In genomic region chr13:23966691-23967615, GRCh38 we compare ENCODE assay signal across 8 cellular contexts.
A peak's percentile ranks its signal among the peaks of the same experiment; 100 is the strongest.
DNase-seq lines count a peak whose midpoint lies in the region; ATAC-seq, FAIRE-seq and TF ChIP-seq lines count a peak whose summit lies in the region.

No MANE protein-coding gene starts in this region.

- POLR2A ChIA-PET in activated B cell treated with CpG ODN at 0.5 μM for 24 hours (lab: Charles Lee): no interaction called here

- no peak overlapping the region for H3K27ac ChIP-seq in GM23248
- H3K27ac ChIP-seq in mucosa of rectum (ENCODE audit: low read depth in 2 of 2, low read length in 2 of 2): peak overlapping the region; percentile 62 to 64
- no peak overlapping the region for H3K27ac ChIP-seq in sigmoid colon

- no peak for TF ChIP-seq EP300 in sigmoid colon (IDR thresholded peaks at IDR 0.05)

- peaks cover 4% of the 10 kb centered on the region for H3K4me1 Mint-ChIP-seq in activated B cell treated with CpG ODN at 0.5 μM for 24 hours

- no peaks in the 10 kb centered on the region for H3K36me3 Mint-ChIP-seq in activated B cell treated with CpG ODN at 0.5 μM for 24 hours (ENCODE audit: low read depth)

- H4K20me1 ChIP-seq in GM23248 (ENCODE audit: insufficient read depth): no peaks in the 10 kb centered on the region

- TF ChIP-seq POLR2A in GM12891 (IDR thresholded peaks at IDR 0.05; ENCODE audit: low read depth, low read length) (no peak), sigmoid colon (IDR thresholded peaks at IDR 0.05) (no peak), GM18505 (IDR thresholded peaks at IDR 0.05; ENCODE audit: borderline replicate concordance, extremely low read depth, insufficient read depth, insufficient read length) (no peak)

- no peaks in the 10 kb centered on the region for H3K9me3 ChIP-seq in GM23248 (ENCODE audit: low read depth)
- H3K9me3 ChIP-seq in mucosa of rectum (ENCODE audit: control insufficient read depth in 2 of 2, low read length in 2 of 2): no peaks in the 10 kb centered on the region
- no peaks in the 10 kb centered on the region for H3K9me3 ChIP-seq in sigmoid colon

- peak; percentile 5 for FAIRE-seq in GM12891 (lab: Jason Lieb, UNC)

- H3K4me3 ChIP-seq in GM23248 (no peak overlapping the region), mucosa of rectum (ENCODE audit: low read length in 2 of 2) (peak overlapping the region; percentile 47 to 62), sigmoid colon (peak overlapping the region in 1 of 4 donors; percentile 19)

- H2AFZ ChIP-seq in GM23248: peak overlapping the region; percentile 47

- H3K4me3 Mint-ChIP-seq in activated B cell treated with CpG ODN at 0.5 μM for 24 hours: peak overlapping the region; percentile 25

- H3K36me3 ChIP-seq in GM23248 (ENCODE audit: low read depth) (no peaks in the 10 kb centered on the region), mucosa of rectum (ENCODE audit: control insufficient read depth in 2 of 2, insufficient read depth in 2 of 2, low read length in 2 of 2) (no peaks in the 10 kb centered on the region), sigmoid colon (no peaks in the 10 kb centered on the region)

- H3K9me2 ChIP-seq in GM23248 (ENCODE audit: insufficient read depth): no peaks in the 10 kb centered on the region

- H3K9me3 Mint-ChIP-seq in activated B cell treated with CpG ODN at 0.5 μM for 24 hours: no peaks in the 10 kb centered on the region

- H3K4me2 ChIP-seq in GM23248 (ENCODE audit: unreplicated experiment): no peak overlapping the region

- no peaks in the 10 kb centered on the region for H3K27me3 Mint-ChIP-seq in activated B cell treated with CpG ODN at 0.5 μM for 24 hours

- DNase-seq in GM12891 (ENCODE audit: insufficient read length, low spot score): no peak
- no peak for DNase-seq in GM23248
- DNase-seq in activated B cell treated with CpG ODN at 0.5 μM for 24 hours: no peak
- DNase-seq in NCI-H2081 treated with DMSO at 0.1 percent for 48 hours (lab: John Stamatoyannopoulos, UW): no peak
- no peak for DNase-seq in sigmoid colon
- no peak for DNase-seq in NCI-H1436 (lab: John Stamatoyannopoulos, UW)

- ATAC-seq in activated B cell treated with CpG ODN at 0.5 μM for 24 hours (ENCODE audit: low read depth) (no peak), GM18505 (IDR thresholded peaks at IDR 0.05; ENCODE audit: unreplicated experiment) (no peak)

- WGBS in GM23248 (ENCODE audit: low coverage in 1 of 2, low lambda C conversion rate in 2 of 2, missing lambda C conversion rate in 2 of 2), 2 experiments: 78 to 82% methylated on average over 11 of the region's 11 CpGs
- WGBS in sigmoid colon, 2 donors: 22 to 48% methylated on average over 11 of the region's 11 CpGs

- CTCF ChIA-PET in activated B cell treated with CpG ODN at 0.5 μM for 24 hours (lab: Charles Lee): no interaction called here

- intact Hi-C loops in activated B cell treated with CpG ODN at 0.5 μM for 24 hours (cut with micrococcal nuclease) (no loop called here), sigmoid colon (cut with DNase I) (no loop called here)

- no peaks in the 10 kb centered on the region for H3F3A ChIP-seq in GM23248 (ENCODE audit: insufficient read depth)

- TF ChIP-seq CTCF in activated B cell treated with CpG ODN at 0.5 μM for 24 hours (IDR thresholded peaks at IDR 0.05) (no peak), sigmoid colon (IDR thresholded peaks at IDR 0.05) (no peak)

- no peaks in the 10 kb centered on the region for H3K79me2 ChIP-seq in GM23248 (ENCODE audit: insufficient read depth)

- H3K4me1 ChIP-seq in GM23248 (ENCODE audit: insufficient read depth) (no peaks in the 10 kb centered on the region), mucosa of rectum (ENCODE audit: control insufficient read depth in 2 of 2, insufficient read depth in 2 of 2, low read length in 2 of 2) (peaks cover 0 to 11% of the 10 kb centered on the region in 2 donors), sigmoid colon (peaks cover 0 to 12% (median 11%) of the 10 kb centered on the region in 4 donors)

- H3K27ac Mint-ChIP-seq in activated B cell treated with CpG ODN at 0.5 μM for 24 hours: no peak overlapping the region

- H3K27me3 ChIP-seq in GM23248 (replicated peaks; ENCODE audit: insufficient read depth) (no peaks in the 10 kb centered on the region), mucosa of rectum (ENCODE audit: control insufficient read depth in 2 of 2, insufficient read depth in 2 of 2, low read length in 2 of 2) (no peaks in the 10 kb centered on the region), sigmoid colon (no peaks in the 10 kb centered on the region)

- in situ Hi-C loops in GM23248 (cut with MboI): no loop called here

- H3K9ac ChIP-seq in GM23248: no peak overlapping the region
- H3K9ac ChIP-seq in mucosa of rectum (ENCODE audit: low read depth in 1 of 2, low read length in 2 of 2): peak overlapping the region; percentile 44

TF ChIP-seq in GM12891, 5 proteins besides CTCF, POLR2A, EP300 and RAD21:
- TF ChIP-seq POLR2AphosphoS5 (IDR thresholded peaks at IDR 0.05; ENCODE audit: low read depth, low read length) (no peak), POU2F2 (IDR thresholded peaks at IDR 0.05; ENCODE audit: low read depth, low read length) (no peak), PAX5 (IDR thresholded peaks at IDR 0.05; ENCODE audit: insufficient read depth, low read length, severe bottlenecking) (no peak), TAF1 (IDR thresholded peaks at IDR 0.05; ENCODE audit: low read depth, low read length) (no peak), SPI1 (IDR thresholded peaks at IDR 0.05; ENCODE audit: low read depth, low read length) (no peak)

Comparison
In these comparisons a context has a peak if more than half of its experiments do, and no peak if none do; other contexts are left out.
1. H3K27ac ChIP-seq: peak in mucosa of rectum (2 of 2); none in GM23248 (single experiment) and sigmoid colon (0 of 4).